18 cellular contexts compared by ENCODE assay signal in the genomic region with DNA sequence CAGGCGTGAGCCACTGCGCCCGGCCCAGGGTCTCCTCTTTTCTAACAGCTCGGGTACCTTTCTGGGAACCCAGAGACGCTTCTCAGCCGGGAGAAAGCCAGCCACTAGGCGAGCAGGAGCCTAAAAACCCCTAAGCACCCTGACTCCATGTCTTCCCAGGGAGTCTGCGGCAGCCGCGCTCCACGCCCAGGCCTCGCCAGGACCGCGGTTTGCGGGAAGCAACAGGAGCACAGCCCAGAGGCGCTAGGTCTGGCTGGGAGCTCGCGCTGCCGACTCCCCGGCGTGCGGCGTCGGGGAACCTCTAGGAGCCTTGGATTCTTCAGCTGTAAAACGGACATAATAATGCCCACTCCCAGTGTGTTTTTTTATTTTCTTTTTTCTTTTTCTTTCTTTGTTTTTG. TPM values are rescaled to one million over a fixed set of nuclear protein-coding genes. Genes with fewer than 3 reads are reported as not detected.
DNase-seq lines count a peak whose midpoint lies in the region; ATAC-seq and TF ChIP-seq lines count a peak whose summit lies in the region.
"Had no signal": no experiment of that assay in that cellular context is flagged by ENCODE, and none has a peak within 500 bp of the region (broad histone marks: within the 10 kb centered on the region; RNA-seq: fewer than 3 reads in every experiment).

No MANE protein-coding gene starts in this region.

- H3K9me3 Mint-ChIP-seq in CD4-positive, alpha-beta T cell, result no peaks in the 10 kb centered on the region
- no peaks in the 10 kb centered on the region for H3K9me3 Mint-ChIP-seq in Caco-2 (ENCODE audit: unreplicated experiment)
- H3K9me3 Mint-ChIP-seq in activated naive CD8-positive, alpha-beta T cell (ENCODE audit: low read depth), result no peaks in the 10 kb centered on the region
- H3K9me3 Mint-ChIP-seq in natural killer cell treated with Interleukin-12 subunit alpha and Interleukin-12 subunit beta and Interleukin-15 and Interleukin-18, amount 100 ng/mL, for 72 hours, result no peaks in the 10 kb centered on the region

- peaks cover 9% of the 10 kb centered on the region for H3K4me1 ChIP-seq in Caco-2
- H3K4me1 ChIP-seq: colonic mucosa, pancreas had no signal

- no peak overlapping the region for H3K27ac Mint-ChIP-seq in CD4-positive, alpha-beta T cell
- H3K27ac Mint-ChIP-seq in Caco-2 (ENCODE audit: unreplicated experiment), result no peak overlapping the region
- no peak overlapping the region for H3K27ac Mint-ChIP-seq in activated naive CD8-positive, alpha-beta T cell
- H3K27ac Mint-ChIP-seq in natural killer cell treated with Interleukin-12 subunit alpha and Interleukin-12 subunit beta and Interleukin-15 and Interleukin-18, amount 100 ng/mL, for 72 hours, result no peak overlapping the region

- no peak for ATAC-seq in CD4-positive, alpha-beta T cell (ENCODE audit: poor library complexity)
- no peak for ATAC-seq in natural killer cell treated with Interleukin-12 subunit alpha and Interleukin-12 subunit beta and Interleukin-15 and Interleukin-18, amount 100 ng/mL, for 72 hours
- ATAC-seq: gastroesophageal sphincter had no signal

- CTCF ChIA-PET in CD4-positive, alpha-beta T cell (lab: Charles Lee), result no interaction called here
- CTCF ChIA-PET in Caco-2 (lab: Charles Lee), result no interaction called here

- H3K27ac ChIP-seq in CD4-positive, alpha-beta T cell (ENCODE audit: low read depth, low read length), result no peak overlapping the region
- no peak overlapping the region for H3K27ac ChIP-seq in WERI-Rb-1
- H3K27ac ChIP-seq: colonic mucosa, gastroesophageal sphincter, GM23248, pancreas, tibial nerve had no signal

- intact Hi-C loops in CD4-positive, alpha-beta T cell (cut with DNase I, micrococcal nuclease), result no loop called here
- intact Hi-C loops in Caco-2 (cut with micrococcal nuclease; ENCODE audit: unreplicated experiment), result loop anchor here (5.0 kb wide), 1 partner anchor 41 kb away; no protein-coding TSS in a partner anchor

- H3K36me3 Mint-ChIP-seq in CD4-positive, alpha-beta T cell (ENCODE audit: low read depth), result peaks cover 4% of the 10 kb centered on the region
- peaks cover 8% of the 10 kb centered on the region for H3K36me3 Mint-ChIP-seq in Caco-2 (ENCODE audit: insufficient read depth, unreplicated experiment)
- H3K36me3 Mint-ChIP-seq in activated naive CD8-positive, alpha-beta T cell, result peaks cover 2% of the 10 kb centered on the region
- H3K36me3 Mint-ChIP-seq in natural killer cell treated with Interleukin-12 subunit alpha and Interleukin-12 subunit beta and Interleukin-15 and Interleukin-18, amount 100 ng/mL, for 72 hours, result no peaks in the 10 kb centered on the region

- H3K36me3 ChIP-seq in Caco-2 (ENCODE audit: control insufficient read depth, insufficient read depth, low read length), result no peaks in the 10 kb centered on the region
- H3K36me3 ChIP-seq in WERI-Rb-1, result no peaks in the 10 kb centered on the region
- H3K36me3 ChIP-seq: colonic mucosa, gastroesophageal sphincter, pancreas, tibial nerve had no signal

- DNase-seq in CD4-positive, alpha-beta T cell, result no peak
- DNase-seq in Caco-2 (no peak), NCI-H2171 treated with DMSO at 0.1 percent for 48 hours (lab: John Stamatoyannopoulos, UW) (no peak), NCI-H2107 treated with DMSO at 0.1 percent for 48 hours (lab: John Stamatoyannopoulos, UW; ENCODE audit: unreplicated experiment) (no peak), WERI-Rb-1 (no peak)
- no peak for DNase-seq in natural killer cell treated with Interleukin-12 subunit alpha and Interleukin-12 subunit beta and Interleukin-15 and Interleukin-18, amount 100 ng/mL, for 72 hours (ENCODE audit: low spot score)
- DNase-seq: activated effector memory CD4-positive, alpha-beta T cell treated with Interleukin-2 at 50 U/mL for 16 hours; colonic mucosa; GM23248; MV-4-11; NCI-H2029 treated with DMSO at 0.1 percent for 48 hours; NCI-H524; SIG-M5; small intestine had no signal

- no peak overlapping the region for H3K4me3 ChIP-seq in Caco-2 (ENCODE audit: low read depth, low read length)
- no peak overlapping the region for H3K4me3 ChIP-seq in WERI-Rb-1 (ENCODE audit: low read depth, low read length)

- peaks cover 11% of the 10 kb centered on the region for H3K4me1 Mint-ChIP-seq in CD4-positive, alpha-beta T cell (ENCODE audit: low read depth)
- peaks cover 9% of the 10 kb centered on the region for H3K4me1 Mint-ChIP-seq in Caco-2 (ENCODE audit: low read depth, unreplicated experiment)
- H3K4me1 Mint-ChIP-seq in activated naive CD8-positive, alpha-beta T cell (ENCODE audit: low read depth), result peaks cover 25% of the 10 kb centered on the region
- H3K4me1 Mint-ChIP-seq in natural killer cell treated with Interleukin-12 subunit alpha and Interleukin-12 subunit beta and Interleukin-15 and Interleukin-18, amount 100 ng/mL, for 72 hours (ENCODE audit: low read depth in 2 of 2), result peaks cover 17 to 21% of the 10 kb centered on the region in 2 donors

- H3K4me3 Mint-ChIP-seq in CD4-positive, alpha-beta T cell, result peak overlapping the region; percentile 88
- peak overlapping the region; percentile 94 for H3K4me3 Mint-ChIP-seq in Caco-2 (ENCODE audit: unreplicated experiment)
- H3K4me3 Mint-ChIP-seq in activated naive CD8-positive, alpha-beta T cell, result peak overlapping the region; percentile 81
- peak overlapping the region; percentile 86 for H3K4me3 Mint-ChIP-seq in natural killer cell treated with Interleukin-12 subunit alpha and Interleukin-12 subunit beta and Interleukin-15 and Interleukin-18, amount 100 ng/mL, for 72 hours

- POLR2A ChIA-PET in CD4-positive, alpha-beta T cell (lab: Charles Lee), result no interaction called here
- POLR2A ChIA-PET in Caco-2 (lab: Charles Lee), result no interaction called here

- TF ChIP-seq CTCF in CD4-positive, alpha-beta T cell (IDR thresholded peaks at IDR 0.05), result no peak
- TF ChIP-seq CTCF in Caco-2 (IDR thresholded peaks at IDR 0.05; ENCODE audit: insufficient read depth in 1 of 2, low read depth in 1 of 2, low read length in 1 of 2, severe bottlenecking in 1 of 2, unreplicated experiment in 1 of 2) (no peak), WERI-Rb-1 (IDR thresholded peaks at IDR 0.05; ENCODE audit: low read depth, low read length) (no peak)

- no TSS peak for BruUV-seq in Caco-2 (replicated peaks; lab: Mats Ljungman, UMichigan)

- no peaks in the 10 kb centered on the region for H3K27me3 ChIP-seq in CD4-positive, alpha-beta T cell (ENCODE audit: control insufficient read depth, insufficient read depth, low read length)
- H3K27me3 ChIP-seq in Caco-2 (replicated peaks; ENCODE audit: control insufficient read depth, insufficient read depth, low read length), result no peaks in the 10 kb centered on the region
- no peaks in the 10 kb centered on the region for H3K27me3 ChIP-seq in WERI-Rb-1 (ENCODE audit: insufficient read depth, low read depth, severe bottlenecking)
- H3K27me3 ChIP-seq: colonic mucosa, pancreas had no signal

- no peaks in the 10 kb centered on the region for H3K27me3 Mint-ChIP-seq in CD4-positive, alpha-beta T cell
- H3K27me3 Mint-ChIP-seq in Caco-2 (ENCODE audit: insufficient read depth, unreplicated experiment), result no peaks in the 10 kb centered on the region
- H3K27me3 Mint-ChIP-seq in activated naive CD8-positive, alpha-beta T cell, result no peaks in the 10 kb centered on the region
- peaks cover 4 to 12% of the 10 kb centered on the region in 2 donors for H3K27me3 Mint-ChIP-seq in natural killer cell treated with Interleukin-12 subunit alpha and Interleukin-12 subunit beta and Interleukin-15 and Interleukin-18, amount 100 ng/mL, for 72 hours

- H3K9me3 ChIP-seq in CD4-positive, alpha-beta T cell (ENCODE audit: control insufficient read depth, low read length), result no peaks in the 10 kb centered on the region
- H3K9me3 ChIP-seq in Caco-2 (no peaks in the 10 kb centered on the region), WERI-Rb-1 (ENCODE audit: severe bottlenecking) (peaks cover 2% of the 10 kb centered on the region)
- H3K9me3 ChIP-seq: colonic mucosa, gastroesophageal sphincter, pancreas, tibial nerve had no signal

RNA-seq across cellular contexts. Expression of a gene that starts 1.0 kb away (rescaled TPM):
- total RNA-seq in CD4-positive, alpha-beta T cell, result 1 to 10 TPM; 1.9 to 3.4 TPM
- total RNA-seq in Caco-2 (2022), result 6.0 and 12.3 TPM in 2 replicates
- total RNA-seq in natural killer cell treated with Interleukin-12 subunit alpha and Interleukin-12 subunit beta and Interleukin-15 and Interleukin-18, amount 100 ng/mL, for 72 hours, result under 1 TPM; 0.36 to 0.70 TPM
- total RNA-seq: tibial nerve had no signal
